19 cellular contexts compared by ENCODE assay signal in genomic region chr17:39746145-39746461, GRCh38. TPM values are rescaled to one million over a fixed set of nuclear protein-coding genes. Genes with fewer than 3 reads are reported as not detected.
A peak's percentile ranks its signal among the peaks of the same experiment; 100 is the strongest.
DNase-seq lines count a peak whose midpoint lies in the region; ATAC-seq and TF ChIP-seq lines count a peak whose summit lies in the region.
"Had no signal": no experiment of that assay in that cellular context is flagged by ENCODE, and none has a peak within 500 bp of the region (broad histone marks: within the 10 kb centered on the region; RNA-seq: fewer than 3 reads in every experiment).

No MANE protein-coding gene starts in this region.

- H3K27me3 ChIP-seq in RWPE2 (ENCODE audit: insufficient read depth, poor library complexity, severe bottlenecking) (no peaks in the 10 kb centered on the region), neuronal stem cell (ENCODE audit: control insufficient read depth in 3 of 3, insufficient read depth in 3 of 3, low read depth in 1 of 3, low read length in 3 of 3) (peaks cover 0 to 67% (median under 1%) of the 10 kb centered on the region in 3 experiments), spleen (replicated peaks in 1 of 7) (peaks cover 0 to 33% (median 0%) of the 10 kb centered on the region in 7 donors)

- no peak overlapping the region for H2BK15ac ChIP-seq in neuronal stem cell (ENCODE audit: low read length)

- TF ChIP-seq POLR2A in spleen (IDR thresholded peaks at IDR 0.05) = no peak

- peak overlapping the region; percentile 0 for H3K27ac Mint-ChIP-seq in Calu3 (ENCODE audit: unreplicated experiment)
- H3K27ac Mint-ChIP-seq: B cell; CD4-positive, CD25-positive, alpha-beta regulatory T cell; CD8-positive, alpha-beta memory T cell; GM23338 had no signal

- no peak overlapping the region for H4K8ac ChIP-seq in neuronal stem cell (ENCODE audit: low read depth, low read length)

- no peak overlapping the region for H3K4me2 ChIP-seq in neuronal stem cell (ENCODE audit: insufficient read depth, low read length, poor library complexity, severe bottlenecking)
- H3K4me2 ChIP-seq: BLaER1 treated with 17β-estradiol and CSF1 and Interleukin-3, amounts not matched to agents 10 nM and 100 nM; GM23338 had no signal

- H3K9me3 Mint-ChIP-seq in Calu3 (ENCODE audit: low read depth, unreplicated experiment) = no peaks in the 10 kb centered on the region
- H3K9me3 Mint-ChIP-seq: CD4-positive, CD25-positive, alpha-beta regulatory T cell; CD8-positive, alpha-beta memory T cell; GM23338 had no signal

- H3K9ac ChIP-seq in neuronal stem cell (ENCODE audit: low read depth, low read length, poor library complexity) = no peak overlapping the region
- H3K9ac ChIP-seq: BLaER1 treated with 17β-estradiol and CSF1 and Interleukin-3, amounts not matched to agents 10 nM and 100 nM had no signal

- no peak overlapping the region for H3K23ac ChIP-seq in neuronal stem cell (ENCODE audit: low read depth, low read length, poor library complexity)

- H3K4me1 Mint-ChIP-seq in Calu3 (ENCODE audit: low read depth, unreplicated experiment) = peaks cover 32% of the 10 kb centered on the region
- H3K4me1 Mint-ChIP-seq: B cell; CD8-positive, alpha-beta memory T cell had no signal

- H3K36me3 ChIP-seq in RWPE2 (ENCODE audit: low read depth) (peaks cover 31% of the 10 kb centered on the region), neuronal stem cell (replicated peaks in 1 of 2; ENCODE audit: control insufficient read depth in 2 of 2, insufficient read depth in 2 of 2, low read length in 2 of 2) (no peaks in the 10 kb centered on the region), spleen (no peaks in the 10 kb centered on the region)
- H3K36me3 ChIP-seq: BLaER1 treated with 17β-estradiol and CSF1 and Interleukin-3, amounts not matched to agents 10 nM and 100 nM had no signal

- WGBS in neuronal stem cell (ENCODE audit: extremely low coverage in 2 of 2, insufficient read length in 2 of 2, insufficient replicate concordance in 1 of 2), 2 donors = no CpG with 5 or more reads among the region's 7 CpGs
- 94 to 98% (median 95%) methylated on average over 4 to 7 of the region's 7 CpGs for WGBS in spleen, 5 donors

- DNase-seq in Calu3 (no peak), RWPE2 (ENCODE audit: low spot score) (peak; percentile 23), neuronal stem cell (ENCODE audit: low spot score) (no peak), spleen (peak; percentile 42), dermis blood vessel endothelial cell (no peak), MV-4-11 (lab: John Stamatoyannopoulos, UW) (no peak)
- DNase-seq in activated CD8-positive, alpha-beta memory T cell treated with anti-CD3 and anti-CD28 coated beads for 24 hours = no peak
- DNase-seq: CD4-positive, CD25-positive, alpha-beta regulatory T cell; CD8-positive, alpha-beta memory T cell; COR-L47; DMS153; DMS79; GDM1; HCEC 1CT; IMR-90 had no signal

- H3K4me3 Mint-ChIP-seq in Calu3 (ENCODE audit: low read depth, unreplicated experiment) = no peak overlapping the region
- H3K4me3 Mint-ChIP-seq: B cell; CD4-positive, CD25-positive, alpha-beta regulatory T cell; CD8-positive, alpha-beta memory T cell; GM23338 had no signal

- CTCF ChIA-PET in Calu3 (lab: Charles Lee) = interaction anchor here (0.5 to 161.2 kb wide), 19 partner anchors 19 to 644 kb away, joined by 3 to 42089 read pairs (median 10); partner anchors contain the start of genes ERBB2, GRB7, GSDMA and LRRC3C

- H3K4me1 ChIP-seq in RWPE2 (ENCODE audit: insufficient read depth, poor library complexity, severe bottlenecking) (peaks cover 24% of the 10 kb centered on the region), neuronal stem cell (ENCODE audit: control insufficient read depth in 2 of 2, insufficient read depth in 1 of 2, low read depth in 1 of 2, low read length in 2 of 2) (peaks cover 0 to 2% of the 10 kb centered on the region in 2 donors), spleen (peaks cover 0 to 3% (median 0%) of the 10 kb centered on the region in 6 donors)

- H3K27ac ChIP-seq in RWPE2 (ENCODE audit: poor library complexity, severe bottlenecking) (no peak overlapping the region), neuronal stem cell (replicated peaks; ENCODE audit: low read length) (no peak overlapping the region), spleen (no peak overlapping the region)
- H3K27ac ChIP-seq: BLaER1 treated with 17β-estradiol and CSF1 and Interleukin-3, amounts not matched to agents 10 nM and 100 nM had no signal

- H2BK5ac ChIP-seq in neuronal stem cell (ENCODE audit: low read length) = no peak overlapping the region

- H3K9me3 ChIP-seq in RWPE2 (ENCODE audit: severe bottlenecking) = no peaks in the 10 kb centered on the region
- H3K9me3 ChIP-seq in neuronal stem cell (replicated peaks in 1 of 2; ENCODE audit: control insufficient read depth in 2 of 2, insufficient read depth in 1 of 2, low read depth in 1 of 2, low read length in 2 of 2) = no peaks in the 10 kb centered on the region
- H3K9me3 ChIP-seq in spleen = no peaks in the 10 kb centered on the region
- H3K9me3 ChIP-seq: BLaER1 treated with 17β-estradiol and CSF1 and Interleukin-3, amounts not matched to agents 10 nM and 100 nM had no signal

- no peak for ATAC-seq in RWPE2 (ENCODE audit: low read depth)
- ATAC-seq in HG02981 (IDR thresholded peaks at IDR 0.05; ENCODE audit: unreplicated experiment) = no peak
- ATAC-seq: GM23338 had no signal

- peak overlapping the region; percentile 73 for H2BK12ac ChIP-seq in neuronal stem cell (ENCODE audit: low read length)

- H2BK120ac ChIP-seq in neuronal stem cell (ENCODE audit: low read depth, low read length) = no peak overlapping the region

- H3K4ac ChIP-seq in neuronal stem cell (ENCODE audit: low read length) = peak overlapping the region; percentile 66

- TF ChIP-seq CTCF in Calu3 (IDR thresholded peaks at IDR 0.05; ENCODE audit: unreplicated experiment) (no peak), RWPE2 (IDR thresholded peaks at IDR 0.05; ENCODE audit: poor library complexity, severe bottlenecking) (no peak), spleen (IDR thresholded peaks at IDR 0.05 in 8 of 11, conservative IDR thresholded peaks at IDR 0.05 in 3 of 11) (no peak)

- H3K18ac ChIP-seq in neuronal stem cell (ENCODE audit: low read length) = no peak overlapping the region

- H2AFZ ChIP-seq in neuronal stem cell (ENCODE audit: low read length) = no peak overlapping the region
- H2AFZ ChIP-seq: GM23338 had no signal

- no peak overlapping the region for H4K91ac ChIP-seq in neuronal stem cell (ENCODE audit: low read depth, low read length, poor library complexity)

- no peaks in the 10 kb centered on the region for H3K27me3 Mint-ChIP-seq in Calu3 (ENCODE audit: unreplicated experiment)

- no TSS peak for BruUV-seq in Calu3 (replicated peaks; lab: Mats Ljungman, UMichigan)

- H3K4me3 ChIP-seq in RWPE2 (ENCODE audit: severe bottlenecking) (no peak overlapping the region), neuronal stem cell (ENCODE audit: low read length in 2 of 2) (no peak overlapping the region), spleen (no peak overlapping the region)
- H3K4me3 ChIP-seq: BLaER1 treated with 17β-estradiol and CSF1 and Interleukin-3, amounts not matched to agents 10 nM and 100 nM; GM23338 had no signal

- H2AK5ac ChIP-seq in neuronal stem cell (ENCODE audit: low read depth, low read length) = peak overlapping the region; percentile 46

- intact Hi-C loops in Calu3 (cut with micrococcal nuclease; ENCODE audit: unreplicated experiment) (no loop called here), spleen (cut with DNase I; ENCODE audit: low total_unique reads) (no loop called here)

- H3K79me1 ChIP-seq in neuronal stem cell (ENCODE audit: low read depth, low read length) = peaks cover 3% of the 10 kb centered on the region

- H3K36me3 Mint-ChIP-seq in Calu3 (ENCODE audit: insufficient read depth, unreplicated experiment) = peaks cover 100% of the 10 kb centered on the region
- H3K36me3 Mint-ChIP-seq: CD4-positive, CD25-positive, alpha-beta regulatory T cell; CD8-positive, alpha-beta memory T cell had no signal

- no peak overlapping the region for H3K14ac ChIP-seq in neuronal stem cell (ENCODE audit: low read length)

RNA-seq across cellular contexts. Expression of gene GRB7, which starts 8.4 kb away (rescaled TPM):
- total RNA-seq in Calu3 (2022) = 2,531 and 2,746 TPM in 2 replicates
- 5.9 TPM for polyA plus RNA-seq in neuronal stem cell (2013, experiment 1 of 2)
- 5.9 TPM for polyA plus RNA-seq in neuronal stem cell (2013, experiment 2 of 2)
- total RNA-seq in spleen = 1 to 10 TPM in 2 of 7 donors, under 1 TPM in 4, not detected in 1; 0.51 to 1.9 (median 0.66) TPM
- polyA plus RNA-seq in spleen = under 1 TPM; 0.04 to 0.19 (median 0.14) TPM
- 0.28 and 0.34 TPM in 2 replicates for total RNA-seq in dermis blood vessel endothelial cell
- total RNA-seq: CD4-positive, CD25-positive, alpha-beta regulatory T cell; CD8-positive, alpha-beta memory T cell had no signal
- polyA plus RNA-seq: CD4-positive, CD25-positive, alpha-beta regulatory T cell; CD8-positive, alpha-beta memory T cell had no signal

RNA-seq across cellular contexts. Expression of gene MIEN1, which starts 15.8 kb away (rescaled TPM):
- total RNA-seq in Calu3 (2022) = 2,121 and 2,217 TPM in 2 replicates
- polyA plus RNA-seq in neuronal stem cell (2013, experiment 1 of 2) = 78.7 TPM
- 72.6 TPM for polyA plus RNA-seq in neuronal stem cell (2013, experiment 2 of 2)
- 10 to 100 TPM; 28.0 to 58.2 (median 40.5) TPM for total RNA-seq in spleen
- 10 to 100 TPM; 60.9 to 85.2 (median 78.7) TPM for polyA plus RNA-seq in spleen
- total RNA-seq in dermis blood vessel endothelial cell = 13.4 and 18.5 TPM in 2 replicates

RNA-seq across cellular contexts. Expression of gene ERBB2, which starts 46.2 kb away (rescaled TPM):
- total RNA-seq in Calu3 (2022) = 4,829 and 4,830 TPM in 2 replicates
- 69.2 TPM for polyA plus RNA-seq in neuronal stem cell (2013, experiment 1 of 2)
- polyA plus RNA-seq in neuronal stem cell (2013, experiment 2 of 2) = 69.0 TPM
- 10 to 100 TPM in 5 of 7 donors, 1 to 10 TPM in 2; 8.5 to 15.9 (median 13.8) TPM for total RNA-seq in spleen
- 1 to 10 TPM; 3.4 to 6.6 (median 4.3) TPM for polyA plus RNA-seq in spleen
- 3.4 and 4.4 TPM in 2 replicates for total RNA-seq in dermis blood vessel endothelial cell

RNA-seq across cellular contexts. Expression of gene PGAP3, which starts 58.2 kb away (rescaled TPM):
- total RNA-seq in Calu3 (2022) = 1,186 and 1,276 TPM in 2 replicates
- 10.1 TPM for polyA plus RNA-seq in neuronal stem cell (2013, experiment 1 of 2)
- 11.1 TPM for polyA plus RNA-seq in neuronal stem cell (2013, experiment 2 of 2)
- total RNA-seq in spleen = 10 to 100 TPM; 15.5 to 27.4 (median 20.7) TPM
- 10 to 100 TPM; 11.5 to 21.3 (median 18.3) TPM for polyA plus RNA-seq in spleen
- 4.0 and 5.4 TPM in 2 replicates for total RNA-seq in dermis blood vessel endothelial cell

Comparison
In these comparisons a context has a peak if more than half of its experiments do, and no peak if none do; other contexts are left out.
1. DNase-seq: peak in RWPE2 (single experiment) and spleen (single experiment); none in Calu3 (single experiment), neuronal stem cell (single experiment), dermis blood vessel endothelial cell (single experiment), activated CD8-positive, alpha-beta memory T cell treated with anti-CD3 and anti-CD28 coated beads for 24 hours (single experiment) and MV-4-11 (single experiment).
2. RNA of gene GRB7, which starts 8.4 kb away (total RNA-seq): 2,531 to 2,746 TPM in Calu3; 0.51 to 1.9 TPM in spleen and 0.28 to 0.34 TPM in dermis blood vessel endothelial cell; every median in the first group is over 100 times any median in the second.
3. RNA of gene MIEN1, which starts 15.8 kb away (total RNA-seq): 2,121 to 2,217 TPM in Calu3; 28.0 to 58.2 TPM in spleen and 13.4 to 18.5 TPM in dermis blood vessel endothelial cell; every median in the first group is over 10 times any median in the second.
4. RNA of gene ERBB2, which starts 46.2 kb away (total RNA-seq): 4,829 to 4,830 TPM in Calu3; 8.5 to 15.9 TPM in spleen and 3.4 to 4.4 TPM in dermis blood vessel endothelial cell; every median in the first group is over 100 times any median in the second.